27 cellular contexts compared by ENCODE assay signal in genomic region chr10:43219848-43220247, GRCh38. TPM values are rescaled to one million over a fixed set of nuclear protein-coding genes. Genes with fewer than 3 reads are reported as not detected.
A peak's percentile ranks its signal among the peaks of the same experiment; 100 is the strongest.
DNase-seq lines count a peak whose midpoint lies in the region; ATAC-seq and TF ChIP-seq lines count a peak whose summit lies in the region.
"Had no signal": no experiment of that assay in that cellular context is flagged by ENCODE, and none has a peak within 500 bp of the region (broad histone marks: within the 10 kb centered on the region; RNA-seq: fewer than 3 reads in every experiment).

No MANE protein-coding gene starts in this region.

- H3K4me3 ChIP-seq in right cardiac atrium (ENCODE audit: low read length) (no peak overlapping the region), spleen (no peak overlapping the region)
- H3K4me3 ChIP-seq: ascending aorta, BLaER1, gastroesophageal sphincter, K562 had no signal

- peak; percentile 51 for DNase-seq in activated effector memory CD4-positive, alpha-beta T cell treated with anti-CD3 and anti-CD28 coated beads, Interleukin-2, amount 50 U/mL, for 16 hours
- no peak for DNase-seq in activated effector memory CD4-positive, alpha-beta T cell treated with Interleukin-2 at 50 U/mL for 16 hours
- DNase-seq in chondrocyte (ENCODE audit: low spot score), result peak; percentile 65
- peak in 2 of 3 donors; percentile 2 to 18 for DNase-seq in right cardiac atrium
- peak; percentile 66 for DNase-seq in spleen
- DNase-seq in activated gamma-delta T cell (lab: John Stamatoyannopoulos, UW), result no peak
- no peak for DNase-seq in effector memory CD8-positive, alpha-beta T cell
- DNase-seq: activated CD4-positive, alpha-beta T cell treated with anti-CD3 and anti-CD28 coated beads for 1 hour; activated CD8-positive, alpha-beta T cell treated with anti-CD3 and anti-CD28 coated beads, Interleukin-2, amount 10 ng/mL, durations not matched to agents 7 days and 5 days; activated T-cell treated with anti-CD3 and anti-CD28 coated beads, Interleukin-2, amount 50 U/mL, for 72 hours; central memory CD4-positive, alpha-beta T cell; dermis blood vessel endothelial cell; GDM1; H9; immature natural killer cell; midbrain; NCI-H446 treated with DMSO at 0.1 percent for 48 hours; OCI-M1; trophoblast cell had no signal

- intact Hi-C loops in right cardiac atrium (cut with DNase I) (no loop called here), spleen (cut with DNase I; ENCODE audit: low total_unique reads) (no loop called here)

- H3K27ac ChIP-seq in right cardiac atrium (ENCODE audit: low read length), result no peak overlapping the region
- no peak overlapping the region for H3K27ac ChIP-seq in spleen
- H3K27ac ChIP-seq: ascending aorta, BLaER1 had no signal

- H3K9me3 Mint-ChIP-seq in chondrocyte (ENCODE audit: low read depth), result no peaks in the 10 kb centered on the region
- no peaks in the 10 kb centered on the region for H3K9me3 Mint-ChIP-seq in effector memory CD8-positive, alpha-beta T cell
- H3K9me3 Mint-ChIP-seq: activated naive CD4-positive, alpha-beta T cell treated with anti-CD3 and anti-CD28 coated beads, Interleukin-2, amount 50 U/mL, for 72 hours; activated T-cell treated with anti-CD3 and anti-CD28 coated beads, Interleukin-2, amount 50 U/mL, for 72 hours; H9; immature natural killer cell; naive thymus-derived CD8-positive, alpha-beta T cell had no signal

- no peaks in the 10 kb centered on the region for H3K27me3 ChIP-seq in right cardiac atrium (ENCODE audit: control insufficient read depth, insufficient read depth)
- H3K27me3 ChIP-seq in spleen (replicated peaks in 1 of 7), result peaks cover 0 to 14% (median 0%) of the 10 kb centered on the region in 7 donors
- H3K27me3 ChIP-seq: ascending aorta, BLaER1 had no signal

- TF ChIP-seq POLR2A in spleen (IDR thresholded peaks at IDR 0.05), result no peak

- H3K4me3 Mint-ChIP-seq in chondrocyte (ENCODE audit: unreplicated experiment), result no peak overlapping the region
- H3K4me3 Mint-ChIP-seq in effector memory CD8-positive, alpha-beta T cell, result no peak overlapping the region
- H3K4me3 Mint-ChIP-seq: activated CD8-positive, alpha-beta T cell treated with anti-CD3 and anti-CD28 coated beads, Interleukin-2, amount 10 ng/mL, durations not matched to agents 7 days and 5 days; activated T-cell treated with anti-CD3 and anti-CD28 coated beads, Interleukin-2, amount 50 U/mL, for 72 hours; H9; immature natural killer cell; naive thymus-derived CD8-positive, alpha-beta T cell had no signal

- WGBS in right cardiac atrium, result 67% methylated on average over 5 of the region's 5 CpGs
- 73 to 81% (median 80%) methylated on average over 2 to 5 of the region's 5 CpGs for WGBS in spleen, 5 donors

- no peak for ATAC-seq in right cardiac atrium
- no peak for ATAC-seq in effector memory CD8-positive, alpha-beta T cell (replicated peaks)
- ATAC-seq: activated CD8-positive, alpha-beta T cell treated with anti-CD3 and anti-CD28 coated beads, Interleukin-2, amount 10 ng/mL, durations not matched to agents 7 days and 5 days; activated naive CD4-positive, alpha-beta T cell treated with anti-CD3 and anti-CD28 coated beads, Interleukin-2, amount 50 U/mL, for 72 hours; activated T-cell treated with anti-CD3 and anti-CD28 coated beads, Interleukin-2, amount 50 U/mL, for 72 hours; gastroesophageal sphincter; K562; naive thymus-derived CD8-positive, alpha-beta T cell had no signal

- no peaks in the 10 kb centered on the region for H3K4me1 ChIP-seq in right cardiac atrium (ENCODE audit: control insufficient read depth, insufficient read depth, low read length)
- H3K4me1 ChIP-seq in spleen, result peaks cover 0 to 8% (median 0%) of the 10 kb centered on the region in 6 donors
- H3K4me1 ChIP-seq: ascending aorta, gastroesophageal sphincter had no signal

- H3K36me3 Mint-ChIP-seq in chondrocyte (ENCODE audit: low read depth), result no peaks in the 10 kb centered on the region
- peaks cover 6% of the 10 kb centered on the region for H3K36me3 Mint-ChIP-seq in effector memory CD8-positive, alpha-beta T cell (ENCODE audit: insufficient read depth)
- H3K36me3 Mint-ChIP-seq: activated naive CD4-positive, alpha-beta T cell treated with anti-CD3 and anti-CD28 coated beads, Interleukin-2, amount 50 U/mL, for 72 hours; naive thymus-derived CD8-positive, alpha-beta T cell had no signal

- H3K36me3 ChIP-seq in spleen, result no peaks in the 10 kb centered on the region
- H3K36me3 ChIP-seq: ascending aorta, BLaER1, gastroesophageal sphincter had no signal

- no peak overlapping the region for H3K27ac Mint-ChIP-seq in chondrocyte (ENCODE audit: unreplicated experiment)
- peak overlapping the region in 1 of 2 donors; percentile 77 for H3K27ac Mint-ChIP-seq in effector memory CD8-positive, alpha-beta T cell
- H3K27ac Mint-ChIP-seq: activated CD8-positive, alpha-beta T cell treated with anti-CD3 and anti-CD28 coated beads, Interleukin-2, amount 10 ng/mL, durations not matched to agents 7 days and 5 days; activated T-cell treated with anti-CD3 and anti-CD28 coated beads, Interleukin-2, amount 50 U/mL, for 72 hours; immature natural killer cell; naive thymus-derived CD8-positive, alpha-beta T cell had no signal

- no peaks in the 10 kb centered on the region for H3K9me3 ChIP-seq in right cardiac atrium (ENCODE audit: control insufficient read depth, low read length)
- H3K9me3 ChIP-seq in spleen, result no peaks in the 10 kb centered on the region
- H3K9me3 ChIP-seq: ascending aorta, BLaER1, gastroesophageal sphincter had no signal

- no peak for TF ChIP-seq CTCF in chondrocyte (IDR thresholded peaks at IDR 0.05)
- TF ChIP-seq CTCF in spleen (IDR thresholded peaks at IDR 0.05 in 8 of 11, conservative IDR thresholded peaks at IDR 0.05 in 3 of 11), result no peak

- peaks cover 3% of the 10 kb centered on the region for H3K4me1 Mint-ChIP-seq in chondrocyte (ENCODE audit: low read depth)
- peaks cover 23 to 38% of the 10 kb centered on the region in 2 donors for H3K4me1 Mint-ChIP-seq in effector memory CD8-positive, alpha-beta T cell (ENCODE audit: low read depth in 2 of 2)

- H3K27me3 Mint-ChIP-seq in chondrocyte (ENCODE audit: low read depth), result peaks cover 30% of the 10 kb centered on the region
- H3K27me3 Mint-ChIP-seq in effector memory CD8-positive, alpha-beta T cell, result no peaks in the 10 kb centered on the region

RNA-seq across cellular contexts. Expression of gene RASGEF1A, which starts 47.0 kb away (rescaled TPM):
- total RNA-seq in chondrocyte (0.05 to 0.18 TPM in 2 of 3 replicates, not detected in the other), right cardiac atrium (1 to 10 TPM; 2.0 to 3.4 (median 3.0) TPM), spleen (1 to 10 TPM; 2.5 to 7.1 (median 3.6) TPM)
- polyA plus RNA-seq in right cardiac atrium (1.6 TPM), spleen (1 to 10 TPM; 1.9 to 3.1 (median 2.1) TPM)
- total RNA-seq: ascending aorta, HT1080, M059J had no signal

Comparison
In these comparisons a context has a peak if more than half of its experiments do, and no peak if none do; other contexts are left out.
1. DNase-seq: peak in activated effector memory CD4-positive, alpha-beta T cell treated with anti-CD3 and anti-CD28 coated beads, Interleukin-2, amount 50 U/mL, for 16 hours (single experiment), chondrocyte (single experiment), right cardiac atrium (2 of 3) and spleen (single experiment); none in activated effector memory CD4-positive, alpha-beta T cell treated with Interleukin-2 at 50 U/mL for 16 hours (single experiment), activated gamma-delta T cell (single experiment) and effector memory CD8-positive, alpha-beta T cell (0 of 3).